ENCODE assay signal across 1 cellular context in the genomic region with DNA sequence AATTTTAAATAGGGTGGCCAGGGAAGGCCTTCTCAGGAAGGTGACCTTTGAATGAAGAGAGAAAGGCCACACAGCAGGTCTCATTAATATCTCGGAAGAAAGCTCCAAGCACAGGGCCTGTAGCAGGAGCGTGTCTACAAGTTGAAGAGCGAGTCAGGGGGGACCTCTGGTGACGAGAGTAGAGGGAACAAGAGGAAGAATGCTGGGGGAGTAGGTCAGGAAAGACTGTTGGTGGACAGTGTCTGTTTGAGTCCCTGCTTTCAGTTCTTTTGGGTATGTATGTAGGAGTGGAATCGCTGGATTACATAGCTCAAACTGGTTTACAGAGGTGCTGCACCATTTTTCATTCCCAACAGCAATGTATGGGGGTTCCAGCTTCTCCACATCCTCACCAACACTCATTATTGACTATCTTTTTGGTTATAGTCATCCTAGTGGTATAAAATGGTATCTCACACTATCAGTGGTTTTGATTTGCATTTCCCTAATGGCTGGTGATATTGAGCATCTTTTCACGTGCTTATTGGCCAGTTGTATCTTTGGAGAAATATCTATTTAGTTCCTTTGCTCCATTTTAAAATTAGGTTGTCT.
TF ChIP-seq lines count a peak whose summit lies in the region.

No MANE protein-coding gene starts in this region.

TF ChIP-seq in GM23338, 12 proteins besides CTCF, POLR2A, EP300 and RAD21 (continued from another document):
- TF ChIP-seq, protein P1, sequence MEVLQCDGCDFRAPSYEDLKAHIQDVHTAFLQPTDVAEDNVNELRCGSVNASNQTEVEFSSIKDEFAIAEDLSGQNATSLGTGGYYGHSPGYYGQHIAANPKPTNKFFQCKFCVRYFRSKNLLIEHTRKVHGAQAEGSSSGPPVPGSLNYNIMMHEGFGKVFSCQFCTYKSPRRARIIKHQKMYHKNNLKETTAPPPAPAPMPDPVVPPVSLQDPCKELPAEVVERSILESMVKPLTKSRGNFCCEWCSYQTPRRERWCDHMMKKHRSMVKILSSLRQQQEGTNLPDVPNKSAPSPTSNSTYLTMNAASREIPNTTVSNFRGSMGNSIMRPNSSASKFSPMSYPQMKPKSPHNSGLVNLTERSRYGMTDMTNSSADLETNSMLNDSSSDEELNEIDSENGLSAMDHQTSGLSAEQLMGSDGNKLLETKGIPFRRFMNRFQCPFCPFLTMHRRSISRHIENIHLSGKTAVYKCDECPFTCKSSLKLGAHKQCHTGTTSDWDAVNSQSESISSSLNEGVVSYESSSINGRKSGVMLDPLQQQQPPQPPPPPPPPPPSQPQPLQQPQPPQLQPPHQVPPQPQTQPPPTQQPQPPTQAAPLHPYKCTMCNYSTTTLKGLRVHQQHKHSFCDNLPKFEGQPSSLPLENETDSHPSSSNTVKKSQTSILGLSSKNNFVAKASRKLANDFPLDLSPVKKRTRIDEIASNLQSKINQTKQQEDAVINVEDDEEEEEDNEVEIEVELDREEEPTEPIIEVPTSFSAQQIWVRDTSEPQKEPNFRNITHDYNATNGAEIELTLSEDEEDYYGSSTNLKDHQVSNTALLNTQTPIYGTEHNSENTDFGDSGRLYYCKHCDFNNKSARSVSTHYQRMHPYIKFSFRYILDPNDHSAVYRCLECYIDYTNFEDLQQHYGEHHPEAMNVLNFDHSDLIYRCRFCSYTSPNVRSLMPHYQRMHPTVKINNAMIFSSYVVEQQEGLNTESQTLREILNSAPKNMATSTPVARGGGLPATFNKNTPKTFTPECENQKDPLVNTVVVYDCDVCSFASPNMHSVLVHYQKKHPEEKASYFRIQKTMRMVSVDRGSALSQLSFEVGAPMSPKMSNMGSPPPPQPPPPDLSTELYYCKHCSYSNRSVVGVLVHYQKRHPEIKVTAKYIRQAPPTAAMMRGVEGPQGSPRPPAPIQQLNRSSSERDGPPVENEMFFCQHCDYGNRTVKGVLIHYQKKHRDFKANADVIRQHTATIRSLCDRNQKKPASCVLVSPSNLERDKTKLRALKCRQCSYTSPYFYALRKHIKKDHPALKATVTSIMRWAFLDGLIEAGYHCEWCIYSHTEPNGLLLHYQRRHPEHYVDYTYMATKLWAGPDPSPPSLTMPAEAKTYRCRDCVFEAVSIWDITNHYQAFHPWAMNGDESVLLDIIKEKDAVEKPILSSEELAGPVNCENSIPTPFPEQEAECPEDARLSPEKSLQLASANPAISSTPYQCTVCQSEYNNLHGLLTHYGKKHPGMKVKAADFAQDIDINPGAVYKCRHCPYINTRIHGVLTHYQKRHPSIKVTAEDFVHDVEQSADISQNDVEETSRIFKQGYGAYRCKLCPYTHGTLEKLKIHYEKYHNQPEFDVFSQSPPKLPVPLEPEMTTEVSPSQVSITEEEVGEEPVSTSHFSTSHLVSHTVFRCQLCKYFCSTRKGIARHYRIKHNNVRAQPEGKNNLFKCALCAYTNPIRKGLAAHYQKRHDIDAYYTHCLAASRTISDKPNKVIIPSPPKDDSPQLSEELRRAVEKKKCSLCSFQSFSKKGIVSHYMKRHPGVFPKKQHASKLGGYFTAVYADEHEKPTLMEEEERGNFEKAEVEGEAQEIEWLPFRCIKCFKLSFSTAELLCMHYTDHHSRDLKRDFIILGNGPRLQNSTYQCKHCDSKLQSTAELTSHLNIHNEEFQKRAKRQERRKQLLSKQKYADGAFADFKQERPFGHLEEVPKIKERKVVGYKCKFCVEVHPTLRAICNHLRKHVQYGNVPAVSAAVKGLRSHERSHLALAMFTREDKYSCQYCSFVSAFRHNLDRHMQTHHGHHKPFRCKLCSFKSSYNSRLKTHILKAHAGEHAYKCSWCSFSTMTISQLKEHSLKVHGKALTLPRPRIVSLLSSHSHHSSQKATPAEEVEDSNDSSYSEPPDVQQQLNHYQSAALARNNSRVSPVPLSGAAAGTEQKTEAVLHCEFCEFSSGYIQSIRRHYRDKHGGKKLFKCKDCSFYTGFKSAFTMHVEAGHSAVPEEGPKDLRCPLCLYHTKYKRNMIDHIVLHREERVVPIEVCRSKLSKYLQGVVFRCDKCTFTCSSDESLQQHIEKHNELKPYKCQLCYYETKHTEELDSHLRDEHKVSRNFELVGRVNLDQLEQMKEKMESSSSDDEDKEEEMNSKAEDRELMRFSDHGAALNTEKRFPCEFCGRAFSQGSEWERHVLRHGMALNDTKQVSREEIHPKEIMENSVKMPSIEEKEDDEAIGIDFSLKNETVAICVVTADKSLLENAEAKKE (CRISPR knock-in tag; IDR thresholded peaks at IDR 0.05), result no peak
- no peak for TF ChIP-seq ZNF114 (CRISPR knock-in tag; IDR thresholded peaks at IDR 0.05)
- no peak for TF ChIP-seq POLR2AphosphoS5 (IDR thresholded peaks at IDR 0.05; ENCODE audit: low read depth)
- TF ChIP-seq EZH2phosphoT487 (IDR thresholded peaks at IDR 0.05; ENCODE audit: unreplicated experiment), result no peak
- no peak for TF ChIP-seq NANOG (IDR thresholded peaks at IDR 0.05; ENCODE audit: borderline replicate concordance)
- TF ChIP-seq, protein P2, sequence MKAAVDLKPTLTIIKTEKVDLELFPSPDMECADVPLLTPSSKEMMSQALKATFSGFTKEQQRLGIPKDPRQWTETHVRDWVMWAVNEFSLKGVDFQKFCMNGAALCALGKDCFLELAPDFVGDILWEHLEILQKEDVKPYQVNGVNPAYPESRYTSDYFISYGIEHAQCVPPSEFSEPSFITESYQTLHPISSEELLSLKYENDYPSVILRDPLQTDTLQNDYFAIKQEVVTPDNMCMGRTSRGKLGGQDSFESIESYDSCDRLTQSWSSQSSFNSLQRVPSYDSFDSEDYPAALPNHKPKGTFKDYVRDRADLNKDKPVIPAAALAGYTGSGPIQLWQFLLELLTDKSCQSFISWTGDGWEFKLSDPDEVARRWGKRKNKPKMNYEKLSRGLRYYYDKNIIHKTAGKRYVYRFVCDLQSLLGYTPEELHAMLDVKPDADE (IDR thresholded peaks at IDR 0.05), result no peak
